In genomic region chr10:98134117-98134430, GRCh38 we compare ENCODE assay signal across 8 cellular contexts. TPM values are rescaled to one million over a fixed set of nuclear protein-coding genes. Genes with fewer than 3 reads are reported as not detected.
DNase-seq lines count a peak whose midpoint lies in the region; ATAC-seq and TF ChIP-seq lines count a peak whose summit lies in the region.

No MANE protein-coding gene starts in this region.

- DNase-seq in A673 (ENCODE audit: low spot score) (no peak), midbrain (lab: John Stamatoyannopoulos, UW) (peak; percentile 41), NOMO-1 (lab: John Stamatoyannopoulos, UW; ENCODE audit: unreplicated experiment in 2 of 2) (no peak), iPS-NIHi11 (ENCODE audit: low spot score) (no peak), activated gamma-delta T cell (lab: John Stamatoyannopoulos, UW) (no peak), cortex of kidney (lab: John Stamatoyannopoulos, UW) (no peak)

- H3K27me3 ChIP-seq in A673 (replicated peaks; ENCODE audit: insufficient read depth, low read depth, low read length, poor library complexity): no peaks in the 10 kb centered on the region

- POLR2A ChIA-PET in A673 (lab: Charles Lee; ENCODE audit: low non-redundant PET): no interaction called here

- peak; percentile 1 for ATAC-seq in HG02798 (IDR thresholded peaks at IDR 0.05; ENCODE audit: poor library complexity, unreplicated experiment)

- peak overlapping the region; percentile 68 to 98 (median 90) for H3K27ac Mint-ChIP-seq in brain

- no peaks in the 10 kb centered on the region for H3K9me3 ChIP-seq in A673 (ENCODE audit: low read depth, low read length, poor library complexity, severe bottlenecking)

- no TSS peak for BruUV-seq in A673 (replicated peaks; lab: Mats Ljungman, UMichigan)

- no peaks in the 10 kb centered on the region for H3K36me3 Mint-ChIP-seq in brain

- no peaks in the 10 kb centered on the region for H3K36me3 ChIP-seq in A673 (ENCODE audit: insufficient read depth, low read length, poor library complexity, severe bottlenecking)

- TF ChIP-seq CTCF in A673 (conservative IDR thresholded peaks at IDR 0.05; ENCODE audit: low read depth, low read length): no peak
- TF ChIP-seq CTCF in brain (conservative IDR thresholded peaks at IDR 0.05): no peak

- H3K4me3 Mint-ChIP-seq in brain: peak overlapping the region; percentile 80 to 91 (median 87)

- peaks cover 42% of the 10 kb centered on the region for H3K4me1 Mint-ChIP-seq in brain

- peak overlapping the region; percentile 93 for H3K4me3 ChIP-seq in A673 (ENCODE audit: low read depth, low read length, poor library complexity, severe bottlenecking)

- H3K4me1 ChIP-seq in A673 (ENCODE audit: insufficient read depth, low read length, poor library complexity, severe bottlenecking): no peaks in the 10 kb centered on the region

- H3K27ac ChIP-seq in A673 (ENCODE audit: low read depth, low read length, poor library complexity, severe bottlenecking): peak overlapping the region; percentile 94

- peaks cover 3% of the 10 kb centered on the region for H3K27me3 Mint-ChIP-seq in brain

- H3K9me3 Mint-ChIP-seq in brain: peaks cover 0 to 14% (median 11%) of the 10 kb centered on the region in 5 experiments

- CTCF ChIA-PET in A673 (lab: Charles Lee): no interaction called here

- intact Hi-C loops in A673 (cut with micrococcal nuclease; ENCODE audit: unreplicated experiment): no loop called here

RNA-seq across cellular contexts. Expression of gene R3HCC1L, which starts 0.4 kb away (rescaled TPM):
- total RNA-seq in A673 (2021): 14.4 and 16.2 TPM in 2 replicates
- polyA plus RNA-seq in brain (ENCODE audit: insufficient read depth, low read depth, low replicate concordance): 3.2 TPM
